Comparison of ENCODE assay signal across 8 cellular contexts in the genomic region with DNA sequence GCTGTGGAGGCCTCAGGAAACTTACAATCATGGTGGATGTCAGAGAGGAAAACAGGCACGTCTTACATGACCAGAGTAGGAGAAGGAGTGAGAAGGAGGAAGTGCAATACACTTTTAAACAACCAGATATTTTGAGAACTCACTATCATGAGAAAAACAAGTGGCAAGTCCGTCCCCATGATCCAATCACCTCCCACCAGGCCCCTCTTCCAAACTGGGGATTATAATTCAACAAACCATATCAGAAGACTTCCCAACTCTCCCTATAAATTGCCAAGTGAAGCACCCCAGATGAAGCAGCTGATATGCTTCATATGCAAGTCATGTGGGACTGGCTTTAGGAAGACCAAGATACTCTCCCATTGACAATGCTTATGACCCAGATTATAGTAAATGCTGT. TPM values are rescaled to one million over a fixed set of nuclear protein-coding genes. Genes with fewer than 3 reads are reported as not detected.
"Had no signal": no experiment of that assay in that cellular context is flagged by ENCODE, and none has a peak within 500 bp of the region (broad histone marks: within the 10 kb centered on the region; RNA-seq: fewer than 3 reads in every experiment).

No MANE protein-coding gene starts in this region.

- H3K27ac Mint-ChIP-seq: IgD-negative memory B cell had no signal

- ATAC-seq: HepG2 had no signal

- DNase-seq: IMR-90, KBM-7 had no signal

- H3K27ac ChIP-seq: HL-60 had no signal

- H3K36me3 Mint-ChIP-seq: IgD-negative memory B cell had no signal

- H3K4me1 Mint-ChIP-seq: IgD-negative memory B cell had no signal

- H3K4me3 Mint-ChIP-seq: IgD-negative memory B cell had no signal

- FAIRE-seq: HepG2, HTR-8/SVneo had no signal

RNA-seq across cellular contexts. Expression of gene ACSM4, which starts 11.6 kb away (rescaled TPM):
- total RNA-seq: HepG2, HT-29, HT1080, IMR-90 had no signal
- polyA plus RNA-seq: HepG2, IgD-negative memory B cell, IMR-90 had no signal
